In the genomic region with DNA sequence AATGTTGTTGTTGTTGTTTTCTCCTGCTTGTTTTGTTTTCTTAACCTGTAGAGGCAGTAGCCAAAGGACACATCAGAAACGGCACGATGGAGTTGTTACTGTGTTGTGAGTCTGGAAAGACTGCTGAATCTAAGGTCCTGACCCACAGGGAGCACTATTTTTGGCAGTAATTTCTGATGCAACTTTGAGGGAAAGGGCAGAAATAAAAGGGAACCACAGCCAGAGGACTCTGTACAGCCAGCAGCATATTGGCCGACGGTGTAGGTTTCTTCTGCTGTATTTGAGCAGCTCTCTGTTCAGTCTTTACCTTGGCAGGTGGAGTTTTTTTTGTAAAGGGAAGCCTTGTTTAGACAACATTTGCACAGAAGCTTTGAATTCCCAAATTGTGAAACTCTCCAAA, we compare ENCODE assay signal across 23 cellular contexts.
DNase-seq lines count a peak whose midpoint lies in the region; ATAC-seq, FAIRE-seq and TF ChIP-seq lines count a peak whose summit lies in the region.
"Had no signal": no experiment of that assay in that cellular context is flagged by ENCODE, and none has a peak within 500 bp of the region (broad histone marks: within the 10 kb centered on the region; RNA-seq: fewer than 3 reads in every experiment).

No MANE protein-coding gene starts in this region.

- no peak overlapping the region for H3K27ac ChIP-seq in liver (ENCODE audit: low read depth in 1 of 2, low read length in 2 of 2)
- no peak overlapping the region for H3K27ac ChIP-seq in HepG2 (ENCODE audit: extremely low read length, insufficient read depth, low read length)
- no peak overlapping the region for H3K27ac ChIP-seq in K562 (ENCODE audit: extremely low read depth, low read depth, low read length)
- no peak overlapping the region for H3K27ac ChIP-seq in suprapubic skin
- H3K27ac ChIP-seq: BLaER1 had no signal

- no TSS peak for BruUV-seq in HepG2 (replicated peaks; lab: Mats Ljungman, UMichigan)
- BruUV-seq in K562 (replicated peaks; lab: Mats Ljungman, UMichigan), result no TSS peak

- no peak overlapping the region for H2AFZ ChIP-seq in HepG2 (ENCODE audit: low read length)
- H2AFZ ChIP-seq in K562 (ENCODE audit: low read depth, low read length), result no peak overlapping the region

- no peaks in the 10 kb centered on the region for H3K9me1 ChIP-seq in K562 (ENCODE audit: control insufficient read depth, insufficient read depth, low read length)

- no peak for TF ChIP-seq CTCF in liver (IDR thresholded peaks at IDR 0.05; ENCODE audit: low read depth, low read length, missing input control)
- no peak for TF ChIP-seq CTCF in HepG2 (CRISPR knock-in tag; IDR thresholded peaks at IDR 0.05)
- TF ChIP-seq CTCF in K562 (IDR thresholded peaks at IDR 0.05 in 2 of 3, conservative IDR thresholded peaks at IDR 0.05 in 1 of 3; ENCODE audit: insufficient read depth in 2 of 3, low read depth in 1 of 3, low read length in 3 of 3), result no peak
- no peak for TF ChIP-seq CTCF in suprapubic skin (IDR thresholded peaks at IDR 0.05)

- H3K36me3 ChIP-seq in liver (ENCODE audit: control insufficient read depth in 4 of 4, insufficient read depth in 3 of 4, low read depth in 1 of 4, low read length in 3 of 4) (no peaks in the 10 kb centered on the region), HepG2 (replicated peaks in 1 of 2; ENCODE audit: control insufficient read depth in 1 of 2, insufficient read depth in 2 of 2, low read length in 2 of 2) (no peaks in the 10 kb centered on the region), K562 (ENCODE audit: control insufficient read depth, insufficient read depth, low read length) (no peaks in the 10 kb centered on the region), suprapubic skin (no peaks in the 10 kb centered on the region)
- H3K36me3 ChIP-seq: BLaER1, MG63 had no signal

- no peak for TF ChIP-seq EP300 in HepG2 (IDR thresholded peaks at IDR 0.05; ENCODE audit: low read depth in 2 of 2, low read length in 2 of 2)
- TF ChIP-seq EP300 in HepG2 (CRISPR knock-in tag; IDR thresholded peaks at IDR 0.05; ENCODE audit: borderline replicate concordance), result no peak
- TF ChIP-seq EP300 in K562 (IDR thresholded peaks at IDR 0.05; ENCODE audit: low read length), result peak; percentile 41; the same call in 1 of the 2 replicates
- TF ChIP-seq EP300 in suprapubic skin (IDR thresholded peaks at IDR 0.05), result no peak

- CTCF ChIA-PET in HepG2 (lab: Yijun Ruan, JAX; ENCODE audit: low intra/inter-chr PET ratio, low total read pairs) (no interaction called here), K562 (lab: Yijun Ruan, JAX; ENCODE audit: low intra/inter-chr PET ratio) (no interaction called here)

- H3K9me3 ChIP-seq in liver (ENCODE audit: control insufficient read depth in 4 of 4, low read length in 3 of 4), result no peaks in the 10 kb centered on the region
- H3K9me3 ChIP-seq in HepG2 (ENCODE audit: low read length), result no peaks in the 10 kb centered on the region
- no peaks in the 10 kb centered on the region for H3K9me3 ChIP-seq in K562 (replicated peaks; ENCODE audit: control insufficient read depth, insufficient read depth, low read depth, low read length)
- no peaks in the 10 kb centered on the region for H3K9me3 ChIP-seq in suprapubic skin
- H3K9me3 ChIP-seq: MG63 had no signal

- intact Hi-C loops in HepG2 (cut with micrococcal nuclease; ENCODE audit: unreplicated experiment), result no loop called here
- intact Hi-C loops in K562 (cut with micrococcal nuclease), result no loop called here
- intact Hi-C loops in left colon (cut with DNase I, micrococcal nuclease), result no loop called here

- TF ChIP-seq POLR2A in HepG2 (IDR thresholded peaks at IDR 0.05; ENCODE audit: insufficient read depth in 1 of 2, low read depth in 2 of 2, low read length in 2 of 2) (no peak), K562 (conservative IDR thresholded peaks at IDR 0.05) (no peak), suprapubic skin (IDR thresholded peaks at IDR 0.05) (no peak)

- peaks cover 0 to 6% (median 2%) of the 10 kb centered on the region in 4 donors for H3K4me1 ChIP-seq in liver (ENCODE audit: control insufficient read depth in 4 of 4, insufficient read depth in 4 of 4, low read length in 3 of 4)
- no peaks in the 10 kb centered on the region for H3K4me1 ChIP-seq in HepG2 (ENCODE audit: insufficient read depth, low read length)
- no peaks in the 10 kb centered on the region for H3K4me1 ChIP-seq in K562 (replicated peaks in 1 of 2; ENCODE audit: control insufficient read depth in 2 of 2, insufficient read depth in 2 of 2, low read length in 2 of 2)
- no peaks in the 10 kb centered on the region for H3K4me1 ChIP-seq in suprapubic skin
- H3K4me1 ChIP-seq: BLaER1 had no signal

- H3K4me3 ChIP-seq in liver (ENCODE audit: low read depth in 1 of 3, low read length in 3 of 3) (no peak overlapping the region), HepG2 (replicated peaks in 1 of 3; ENCODE audit: insufficient read depth in 1 of 3, low read depth in 2 of 3, low read length in 3 of 3) (no peak overlapping the region), K562 (no peak overlapping the region), suprapubic skin (no peak overlapping the region)
- H3K4me3 ChIP-seq: BLaER1, MG63 had no signal

- FAIRE-seq in HepG2 (lab: Jason Lieb, UNC) (no peak), K562 (lab: Jason Lieb, UNC) (no peak)
- FAIRE-seq: A204.1, GM18507, H54 had no signal

- DNase-seq in HepG2 (ENCODE audit: low spot score), result no peak
- DNase-seq in NCI-H146 (lab: John Stamatoyannopoulos, UW), result peak; percentile 25
- no peak for DNase-seq in K562 (ENCODE audit: extremely low read depth in 1 of 4, low spot score in 3 of 4)
- no peak for DNase-seq in suprapubic skin (ENCODE audit: low spot score in 2 of 2)
- DNase-seq in left colon, result no peak
- DNase-seq: CD4-positive, CD25-positive, alpha-beta regulatory T cell; COR-L47; DMS53; KBM-7; MG63; NCI-H1092 treated with DMSO at 0.1 percent for 48 hours; NCI-H1436 treated with DMSO at 0.1 percent for 48 hours; NCI-H2029; NCI-H446; NCI-H526; NCI-H82; PC-3 had no signal

- WGBS in liver, result 26% methylated on average over 4 of the region's 4 CpGs
- 0% methylated on average over 4 of the region's 4 CpGs for WGBS in HepG2 (ENCODE audit: low lambda C conversion rate)
- WGBS in K562 (ENCODE audit: insufficient coverage, low coverage, missing lambda C conversion rate), result 2% methylated on average over 4 of the region's 4 CpGs
- 60% methylated on average over 4 of the region's 4 CpGs for WGBS in suprapubic skin

- H3K4me2 ChIP-seq in HepG2 (ENCODE audit: low read depth, low read length) (no peak overlapping the region), K562 (ENCODE audit: insufficient read depth, low read length) (no peak overlapping the region)
- H3K4me2 ChIP-seq: BLaER1 had no signal

- in situ Hi-C loops in HepG2 (cut with HindIII; ENCODE audit: extremely low pct_ligation_motif_present, low pct_unique_long_range_greater_than_20kb), result no loop called here
- in situ Hi-C loops in K562 (cut with MboI), result no loop called here

- ATAC-seq in HepG2, result no peak
- peak; percentile 64 for ATAC-seq in K562
- no peak for ATAC-seq in HG03565 (IDR thresholded peaks at IDR 0.05; ENCODE audit: unreplicated experiment)
- no peak for ATAC-seq in left colon
- ATAC-seq: PC-3 had no signal

- H4K20me1 ChIP-seq in HepG2 (ENCODE audit: insufficient read depth, low read length), result no peaks in the 10 kb centered on the region
- no peaks in the 10 kb centered on the region for H4K20me1 ChIP-seq in K562 (replicated peaks; ENCODE audit: control insufficient read depth, insufficient read depth, low read length)

- H3K9ac ChIP-seq in liver (ENCODE audit: low read depth in 1 of 2, low read length in 2 of 2) (no peak overlapping the region), HepG2 (ENCODE audit: insufficient read depth, low read depth, low read length) (no peak overlapping the region), K562 (ENCODE audit: insufficient read depth in 1 of 2, low read depth in 2 of 2, low read length in 2 of 2) (no peak overlapping the region)
- H3K9ac ChIP-seq: BLaER1 had no signal

- POLR2A ChIA-PET in HepG2 (lab: Yijun Ruan, JAX), result no interaction called here
- POLR2A ChIA-PET in K562 (lab: Yijun Ruan, JAX), result no interaction called here

- TF ChIP-seq RAD21 in liver (IDR thresholded peaks at IDR 0.05) (no peak), HepG2 (CRISPR knock-in tag; IDR thresholded peaks at IDR 0.05) (no peak), K562 (CRISPR knock-in tag; conservative IDR thresholded peaks at IDR 0.05 in 1 of 2, IDR thresholded peaks at IDR 0.05 in 1 of 2) (no peak)

- peaks cover 0 to 3% (median 0%) of the 10 kb centered on the region in 4 donors for H3K27me3 ChIP-seq in liver (ENCODE audit: control insufficient read depth in 4 of 4, insufficient read depth in 4 of 4, low read length in 3 of 4)
- no peaks in the 10 kb centered on the region for H3K27me3 ChIP-seq in HepG2 (ENCODE audit: control insufficient read depth in 1 of 2, insufficient read depth in 2 of 2, low read length in 2 of 2)
- H3K27me3 ChIP-seq in K562 (ENCODE audit: control insufficient read depth in 2 of 2, insufficient read depth in 2 of 2, low read length in 2 of 2), result no peaks in the 10 kb centered on the region
- no peaks in the 10 kb centered on the region for H3K27me3 ChIP-seq in suprapubic skin
- H3K27me3 ChIP-seq: MG63 had no signal

- H3K79me2 ChIP-seq in HepG2 (ENCODE audit: insufficient read depth, low read length), result no peaks in the 10 kb centered on the region
- H3K79me2 ChIP-seq in K562 (ENCODE audit: control insufficient read depth, insufficient read depth, low read length), result no peaks in the 10 kb centered on the region

TF ChIP-seq in liver, 16 proteins besides CTCF, POLR2A, EP300 and RAD21:
- TF ChIP-seq FOXA2 (IDR thresholded peaks at IDR 0.05) (no peak), EGR1 (IDR thresholded peaks at IDR 0.05; ENCODE audit: low read depth in 2 of 2) (no peak), HNF4A (conservative IDR thresholded peaks at IDR 0.05) (peak; percentile 30 to 59), TAF1 (conservative IDR thresholded peaks at IDR 0.05) (no peak), JUND (IDR thresholded peaks at IDR 0.05) (no peak), RXRA (IDR thresholded peaks at IDR 0.05) (peak in 1 of 2 donors; percentile 50)
TF ChIP-seq in liver: peak in this region for 2.

TF ChIP-seq in HepG2, 621 proteins besides CTCF, POLR2A, EP300 and RAD21 (continues in another document):
- TF ChIP-seq ZNF615 (CRISPR knock-in tag; IDR thresholded peaks at IDR 0.05; ENCODE audit: borderline replicate concordance), result no peak

TF ChIP-seq in K562, 482 proteins besides CTCF, POLR2A, EP300 and RAD21 (continues in another document):
- TF ChIP-seq TRIM24 (IDR thresholded peaks at IDR 0.05), result peak; percentile 24 to 73; a peak in 2 of 4 replicates
- TF ChIP-seq ZNF263 (CRISPR knock-in tag; IDR thresholded peaks at IDR 0.05; ENCODE audit: borderline replicate concordance), result no peak
- TF ChIP-seq MEF2D (tag; conservative IDR thresholded peaks at IDR 0.05; ENCODE audit: low read depth), result peak; percentile 67
